26 cellular contexts compared by ENCODE assay signal in genomic region chr10:108721874-108722273, GRCh38.
DNase-seq lines count a peak whose midpoint lies in the region; ATAC-seq and TF ChIP-seq lines count a peak whose summit lies in the region.
"Had no signal": no experiment of that assay in that cellular context is flagged by ENCODE, and none has a peak within 500 bp of the region (broad histone marks: within the 10 kb centered on the region; RNA-seq: fewer than 3 reads in every experiment).

No MANE protein-coding gene starts in this region.

- no peaks in the 10 kb centered on the region for H3K4me1 ChIP-seq in endodermal cell (ENCODE audit: control insufficient read depth, insufficient read depth, low read length)
- H3K4me1 ChIP-seq: HAP-1, SJSA1 had no signal

- no peaks in the 10 kb centered on the region for H3K4me1 Mint-ChIP-seq in endodermal cell
- H3K4me1 Mint-ChIP-seq: T-cell had no signal

- H3K9me3 Mint-ChIP-seq in endodermal cell, result peaks cover 31% of the 10 kb centered on the region

- H3K27ac Mint-ChIP-seq in endodermal cell, result no peak overlapping the region
- H3K27ac Mint-ChIP-seq: HFFc6, T-cell had no signal

- H3K36me3 ChIP-seq in endodermal cell (ENCODE audit: control insufficient read depth, insufficient read depth, low read length), result no peaks in the 10 kb centered on the region
- H3K36me3 ChIP-seq: HAP-1, SJSA1 had no signal

- WGBS in endodermal cell (ENCODE audit: insufficient coverage in 1 of 2, insufficient read length in 1 of 2), 2 experiments, result 84 to 100% methylated on average over 1 of the region's 1 CpG

- no peaks in the 10 kb centered on the region for H3K27me3 Mint-ChIP-seq in endodermal cell (ENCODE audit: insufficient read depth)
- H3K27me3 Mint-ChIP-seq: T-cell had no signal

- H3K4me3 Mint-ChIP-seq in endodermal cell, result no peak overlapping the region
- H3K4me3 Mint-ChIP-seq: HFFc6, T-cell had no signal

- no peak overlapping the region for H3K9ac ChIP-seq in endodermal cell (ENCODE audit: extremely low read depth, low read length, poor library complexity, severe bottlenecking)

- no peaks in the 10 kb centered on the region for H3K36me3 Mint-ChIP-seq in endodermal cell (ENCODE audit: low read depth)
- H3K36me3 Mint-ChIP-seq: T-cell had no signal

- H3K27ac ChIP-seq in endodermal cell (ENCODE audit: low read depth, low read length), result no peak overlapping the region
- H3K27ac ChIP-seq: 22Rv1, HL-60, SJSA1 had no signal

- no peaks in the 10 kb centered on the region for H3K27me3 ChIP-seq in endodermal cell (ENCODE audit: control insufficient read depth, insufficient read depth, low read length, poor library complexity, severe bottlenecking)
- H3K27me3 ChIP-seq: SJSA1 had no signal

- peak overlapping the region; percentile 44 for H3K4me3 ChIP-seq in endodermal cell (ENCODE audit: low read length)
- H3K4me3 ChIP-seq: GM12878, HAP-1, SJSA1 had no signal

- DNase-seq in DMS153 (lab: John Stamatoyannopoulos, UW) (peak; percentile 37), DMS153 treated with DMSO at 0.1 percent for 48 hours (lab: John Stamatoyannopoulos, UW; ENCODE audit: unreplicated experiment) (no peak), DMS53 (lab: John Stamatoyannopoulos, UW) (peak; percentile 96), NCI-H748 (lab: John Stamatoyannopoulos, UW; ENCODE audit: unreplicated experiment) (peak; percentile 61), endodermal cell (no peak), UCSD-AML1 (lab: John Stamatoyannopoulos, UW; ENCODE audit: unreplicated experiment) (no peak), glomerular visceral epithelial cell (ENCODE audit: extremely low spot score) (no peak)
- no peak for DNase-seq in stimulated activated naive CD8-positive, alpha-beta T cell treated with anti-CD3 and anti-CD28 coated beads, Interleukin-15, Interleukin-2, amounts not matched to agents 100 U/mL and 50 U/mL, for 24 hours
- DNase-seq: ACHN, DMS79, EL, GDM1, GOT3, HFFc6, Karpas-422, NCI-H1092 treated with DMSO at 0.1 percent for 48 hours, NCI-H146, NCI-H2029, NCI-H446 treated with DMSO at 0.1 percent for 48 hours, NCI-H526, T-cell had no signal

- no peak for ATAC-seq in stimulated activated naive CD8-positive, alpha-beta T cell treated with anti-CD3 and anti-CD28 coated beads, Interleukin-15, Interleukin-2, amounts not matched to agents 100 U/mL and 50 U/mL, for 24 hours
- ATAC-seq: GM12878, T-cell had no signal

- peaks cover 44% of the 10 kb centered on the region for H3K9me3 ChIP-seq in endodermal cell (ENCODE audit: control insufficient read depth, low read length)
- H3K9me3 ChIP-seq: HAP-1, SJSA1 had no signal

- no peak for TF ChIP-seq CTCF in endodermal cell (conservative IDR thresholded peaks at IDR 0.05)

Comparison
In these comparisons a context has a peak if more than half of its experiments do, and no peak if none do; other contexts are left out.
1. DNase-seq: peak in DMS153 (single experiment), DMS53 (single experiment) and NCI-H748 (single experiment); none in DMS153 treated with DMSO at 0.1 percent for 48 hours (single experiment), endodermal cell (single experiment), UCSD-AML1 (single experiment), glomerular visceral epithelial cell (single experiment) and stimulated activated naive CD8-positive, alpha-beta T cell treated with anti-CD3 and anti-CD28 coated beads, Interleukin-15, Interleukin-2, amounts not matched to agents 100 U/mL and 50 U/mL, for 24 hours (single experiment).